Comparison of ENCODE assay signal across 1 cellular context in the genomic region with DNA sequence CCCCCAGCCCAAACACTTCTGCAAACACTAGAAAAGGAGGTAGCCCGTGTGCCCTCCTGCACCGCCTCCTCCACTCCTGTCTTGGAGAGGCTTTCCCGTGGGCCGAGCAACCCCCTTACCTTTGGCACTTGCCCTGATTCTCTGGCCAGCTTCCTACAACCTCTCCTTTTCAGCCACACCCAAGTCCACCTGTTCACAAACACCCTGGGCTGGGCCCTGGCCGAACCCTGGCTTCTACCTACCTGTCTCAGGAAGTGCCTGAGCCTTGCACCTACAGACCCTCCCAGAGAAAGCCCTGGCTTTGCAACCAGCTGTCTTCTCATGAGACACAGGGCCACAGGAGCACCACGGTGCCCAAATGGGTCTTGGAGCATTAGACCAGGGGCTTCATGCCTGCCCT.
TF ChIP-seq lines count a peak whose summit lies in the region.

No MANE protein-coding gene starts in this region.

TF ChIP-seq in A549, 52 proteins besides CTCF, POLR2A, EP300 and RAD21:
- TF ChIP-seq MYC (IDR thresholded peaks at IDR 0.05; ENCODE audit: borderline replicate concordance, low read length) (no peak), NR3C1 (IDR thresholded peaks at IDR 0.05) (no peak)
- TF ChIP-seq, protein P1, sequence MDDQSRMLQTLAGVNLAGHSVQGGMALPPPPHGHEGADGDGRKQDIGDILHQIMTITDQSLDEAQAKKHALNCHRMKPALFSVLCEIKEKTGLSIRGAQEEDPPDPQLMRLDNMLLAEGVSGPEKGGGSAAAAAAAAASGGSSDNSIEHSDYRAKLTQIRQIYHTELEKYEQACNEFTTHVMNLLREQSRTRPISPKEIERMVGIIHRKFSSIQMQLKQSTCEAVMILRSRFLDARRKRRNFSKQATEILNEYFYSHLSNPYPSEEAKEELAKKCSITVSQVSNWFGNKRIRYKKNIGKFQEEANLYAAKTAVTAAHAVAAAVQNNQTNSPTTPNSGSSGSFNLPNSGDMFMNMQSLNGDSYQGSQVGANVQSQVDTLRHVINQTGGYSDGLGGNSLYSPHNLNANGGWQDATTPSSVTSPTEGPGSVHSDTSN (IDR thresholded peaks at IDR 0.05): peak; percentile 16; the same call in 1 of the 2 replicates
TF ChIP-seq in A549: peak in this region for 1.
